24 cellular contexts compared by ENCODE assay signal in genomic region chr5:103110403-103110802, GRCh38.
"Had no signal": no experiment of that assay in that cellular context is flagged by ENCODE, and none has a peak within 500 bp of the region (broad histone marks: within the 10 kb centered on the region; RNA-seq: fewer than 3 reads in every experiment).

No MANE protein-coding gene starts in this region.

- H3K27me3 ChIP-seq: dorsolateral prefrontal cortex, gastroesophageal sphincter, heart left ventricle, hepatocyte, left lung, suprapubic skin, transverse colon, upper lobe of right lung, uterus had no signal

- H3K36me3 ChIP-seq: left lung, transverse colon, upper lobe of right lung, uterus had no signal

- H3K4me2 ChIP-seq: hepatocyte, smooth muscle cell had no signal

- H3K27ac ChIP-seq: gastroesophageal sphincter, heart left ventricle, hepatocyte, parathyroid adenoma, suprapubic skin, transverse colon, upper lobe of right lung, uterus had no signal

- H3K4me1 ChIP-seq: gastroesophageal sphincter, parathyroid adenoma, suprapubic skin, transverse colon, upper lobe of right lung, uterus had no signal

- DNase-seq: dorsolateral prefrontal cortex; effector CD4-positive, alpha-beta T cell; heart left ventricle; left cardiac atrium; left lung; mesenchymal stem cell; mucosa of descending colon; naive B cell; stimulated activated CD4-positive, alpha-beta T cell treated with anti-CD3 and anti-CD28 coated beads, Interleukin-12 subunit alpha, Interleukin-12 subunit beta, amount 100 ng/mL, for 4 hours; stimulated activated CD4-positive, alpha-beta T cell treated with anti-CD3 and anti-CD28 coated beads, Interleukin-1b, Interleukin-23, amount 100 ng/mL, for 48 hours; stimulated activated CD4-positive, alpha-beta T cell treated with anti-CD3 and anti-CD28 coated beads, Interleukin-4, amount 100 ng/mL, for 24 hours; stimulated activated naive CD8-positive, alpha-beta T cell treated with anti-CD3 and anti-CD28 coated beads, Interleukin-15, Interleukin-2, amounts not matched to agents 100 U/mL and 50 U/mL, for 24 hours; transverse colon; upper lobe of right lung; uterus had no signal

- FAIRE-seq: islet of Langerhans had no signal

- H3K9ac ChIP-seq: parathyroid adenoma had no signal

- H3K4me3 ChIP-seq: dorsolateral prefrontal cortex, gastroesophageal sphincter, heart left ventricle, hepatocyte, left lung, mucosa of descending colon, smooth muscle cell, suprapubic skin, transverse colon, upper lobe of right lung, uterus had no signal

- H3K9me3 ChIP-seq: gastroesophageal sphincter, heart left ventricle, left lung, mucosa of descending colon, suprapubic skin, transverse colon, upper lobe of right lung, uterus had no signal

- ATAC-seq: gastroesophageal sphincter; heart left ventricle; left cardiac atrium; left lung; mucosa of descending colon; natural killer cell treated with Interleukin-12 subunit alpha and Interleukin-12 subunit beta and Interleukin-15 and Interleukin-18, amount 100 ng/mL, for 72 hours; sciatic nerve; stimulated activated effector memory CD8-positive, alpha-beta T cell treated with anti-CD3 and anti-CD28 coated beads, Interleukin-12 subunit alpha, Interleukin-12 subunit beta, amount 100 ng/mL, for 72 hours; stimulated activated naive CD8-positive, alpha-beta T cell treated with anti-CD3 and anti-CD28 coated beads, Interleukin-15, Interleukin-2, amounts not matched to agents 100 U/mL and 50 U/mL, for 24 hours; upper lobe of right lung had no signal

- H2AFZ ChIP-seq: hepatocyte, parathyroid adenoma had no signal
